20 cellular contexts compared by ENCODE assay signal in genomic region chr17:76331083-76331482, GRCh38.
"Had no signal": no experiment of that assay in that cellular context is flagged by ENCODE, and none has a peak within 500 bp of the region (broad histone marks: within the 10 kb centered on the region; RNA-seq: fewer than 3 reads in every experiment).

No MANE protein-coding gene starts in this region.

- H3K36me3 ChIP-seq: neutrophil had no signal

- H3K4me3 ChIP-seq: heart left ventricle, testis, tibial nerve, upper lobe of right lung, vagina had no signal

- H3K27me3 ChIP-seq: heart left ventricle, neutrophil, testis, tibial nerve, upper lobe of right lung, vagina had no signal

- H3K27ac ChIP-seq: heart left ventricle, neutrophil, testis, tibial nerve, upper lobe of right lung, vagina had no signal

- H3K4me1 Mint-ChIP-seq: endodermal cell; stimulated activated naive CD8-positive, alpha-beta T cell treated with anti-CD3 and anti-CD28 coated beads, Interleukin-15, amount 100 ng/mL, for 72 hours had no signal

- H3K9me3 Mint-ChIP-seq: endodermal cell; naive thymus-derived CD8-positive, alpha-beta T cell; stimulated activated naive B cell treated with anti-CD40 and anti-IgM and Interleukin-4, amounts not matched to agents 10 μg/mL and 1 μg/mL and 100 μg/mL, for 72 hours; stimulated activated naive CD8-positive, alpha-beta T cell treated with anti-CD3 and anti-CD28 coated beads, Interleukin-15, amount 100 ng/mL, for 72 hours had no signal

- H3K4me3 Mint-ChIP-seq: endodermal cell; naive thymus-derived CD8-positive, alpha-beta T cell; stimulated activated naive B cell treated with anti-CD40 and anti-IgM and Interleukin-4, amounts not matched to agents 10 μg/mL and 1 μg/mL and 100 μg/mL, for 72 hours; stimulated activated naive CD8-positive, alpha-beta T cell treated with anti-CD3 and anti-CD28 coated beads, Interleukin-15, amount 100 ng/mL, for 72 hours had no signal

- H3K9me3 ChIP-seq: heart left ventricle, neutrophil, testis, tibial nerve, upper lobe of right lung, vagina had no signal

- H3K27ac Mint-ChIP-seq: endodermal cell; stimulated activated naive B cell treated with anti-CD40 and anti-IgM and Interleukin-4, amounts not matched to agents 10 μg/mL and 1 μg/mL and 100 μg/mL, for 72 hours had no signal

- DNase-seq: effector CD4-positive, alpha-beta T cell; endodermal cell; heart left ventricle; hippocampal formation; kidney glomerular epithelial cell; mammary epithelial cell; naive thymus-derived CD8-positive, alpha-beta T cell; posterior cingulate gyrus; stimulated activated CD4-positive, alpha-beta T cell treated with anti-CD3 and anti-CD28 coated beads, Interleukin-2, amount 100 ng/mL, for 24 hours; stimulated activated CD4-positive, alpha-beta T cell treated with anti-CD3 and anti-CD28 coated beads, Interleukin-4, amount 100 ng/mL, for 4 hours; stimulated activated naive B cell treated with anti-CD40 and anti-IgM and Interleukin-4, amounts not matched to agents 10 μg/mL and 1 μg/mL and 100 μg/mL, for 72 hours; stimulated activated naive CD8-positive, alpha-beta T cell treated with anti-CD3 and anti-CD28 coated beads, Interleukin-15, amount 100 ng/mL, for 72 hours; testis; upper lobe of right lung had no signal

- H3K4me1 ChIP-seq: upper lobe of right lung, vagina had no signal

- ATAC-seq: esophagus mucosa; heart left ventricle; left lobe of liver; naive thymus-derived CD8-positive, alpha-beta T cell; sciatic nerve; stimulated activated naive B cell treated with anti-CD40 and anti-IgM and Interleukin-4, amounts not matched to agents 10 μg/mL and 1 μg/mL and 100 μg/mL, for 72 hours; stimulated activated naive CD8-positive, alpha-beta T cell treated with anti-CD3 and anti-CD28 coated beads, Interleukin-15, amount 100 ng/mL, for 72 hours; upper lobe of right lung had no signal

- H3K27me3 Mint-ChIP-seq: naive thymus-derived CD8-positive, alpha-beta T cell; stimulated activated naive B cell treated with anti-CD40 and anti-IgM and Interleukin-4, amounts not matched to agents 10 μg/mL and 1 μg/mL and 100 μg/mL, for 72 hours; stimulated activated naive CD8-positive, alpha-beta T cell treated with anti-CD3 and anti-CD28 coated beads, Interleukin-15, amount 100 ng/mL, for 72 hours had no signal
